ENCODE assay signal across 10 cellular contexts in the genomic region with DNA sequence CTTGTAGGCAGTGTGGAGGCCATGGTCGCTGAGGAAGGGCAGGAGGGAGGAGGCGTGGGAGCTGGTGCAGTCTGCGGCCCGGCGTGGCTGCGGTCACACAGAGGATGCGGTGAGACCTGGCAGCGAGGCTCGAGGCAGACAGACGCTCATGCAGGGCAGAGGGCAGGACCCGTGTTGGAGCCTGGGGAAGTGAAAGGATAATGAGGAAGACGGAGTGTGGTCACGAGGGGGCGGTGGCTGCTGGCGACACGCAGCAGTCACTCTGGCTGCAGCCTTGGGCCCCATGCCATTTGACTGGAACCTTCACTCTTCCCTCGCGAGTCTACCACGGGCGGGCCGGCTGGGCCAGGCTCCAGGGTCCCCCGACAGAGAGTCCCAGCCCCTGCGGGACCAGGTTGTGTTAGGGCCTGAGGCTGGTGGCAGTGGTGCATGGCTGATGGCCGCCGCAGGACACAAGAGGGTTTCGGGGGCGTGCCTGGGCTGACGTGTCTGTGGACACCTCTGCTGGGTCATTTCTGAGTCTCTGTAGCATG.
DNase-seq lines count a peak whose midpoint lies in the region; ATAC-seq and TF ChIP-seq lines count a peak whose summit lies in the region.
"Had no signal": no experiment of that assay in that cellular context is flagged by ENCODE, and none has a peak within 500 bp of the region (broad histone marks: within the 10 kb centered on the region; RNA-seq: fewer than 3 reads in every experiment).

No MANE protein-coding gene starts in this region.

- H3K36me3 Mint-ChIP-seq in CD4-positive, CD25-positive, alpha-beta regulatory T cell: peaks cover 6% of the 10 kb centered on the region
- no peaks in the 10 kb centered on the region for H3K36me3 Mint-ChIP-seq in activated CD8-positive, alpha-beta T cell treated with anti-CD3 and anti-CD28 coated beads, Interleukin-2, amount 10 ng/mL, durations not matched to agents 7 days and 5 days (ENCODE audit: low read depth)
- peaks cover 30% of the 10 kb centered on the region for H3K36me3 Mint-ChIP-seq in endothelial cell (ENCODE audit: low read depth, unreplicated experiment)

- peak overlapping the region in 2 of 3 donors; percentile 40 to 44 for H3K27ac Mint-ChIP-seq in CD4-positive, CD25-positive, alpha-beta regulatory T cell
- H3K27ac Mint-ChIP-seq in activated CD8-positive, alpha-beta T cell treated with anti-CD3 and anti-CD28 coated beads, Interleukin-2, amount 10 ng/mL, durations not matched to agents 7 days and 5 days: no peak overlapping the region
- no peak overlapping the region for H3K27ac Mint-ChIP-seq in endothelial cell (ENCODE audit: unreplicated experiment)

- ATAC-seq in CD4-positive, CD25-positive, alpha-beta regulatory T cell (ENCODE audit: low read depth in 2 of 2): peak; percentile 52 to 59
- ATAC-seq in HG02885 (IDR thresholded peaks at IDR 0.05; ENCODE audit: poor library complexity, unreplicated experiment) (peak; percentile 86), HG03135 (IDR thresholded peaks at IDR 0.05; ENCODE audit: unreplicated experiment) (no peak)
- ATAC-seq in activated CD8-positive, alpha-beta T cell treated with anti-CD3 and anti-CD28 coated beads, Interleukin-2, amount 10 ng/mL, durations not matched to agents 7 days and 5 days: peak; percentile 20

- peaks cover 7% of the 10 kb centered on the region for H3K27me3 Mint-ChIP-seq in CD4-positive, CD25-positive, alpha-beta regulatory T cell
- peaks cover 28% of the 10 kb centered on the region for H3K27me3 Mint-ChIP-seq in activated CD8-positive, alpha-beta T cell treated with anti-CD3 and anti-CD28 coated beads, Interleukin-2, amount 10 ng/mL, durations not matched to agents 7 days and 5 days (ENCODE audit: low read depth)
- H3K27me3 Mint-ChIP-seq in endothelial cell (ENCODE audit: unreplicated experiment): peaks cover 18% of the 10 kb centered on the region

- no peaks in the 10 kb centered on the region for H3K27me3 ChIP-seq in CD4-positive, CD25-positive, alpha-beta regulatory T cell (ENCODE audit: control insufficient read depth, insufficient read depth, low read length)

- peaks cover 0 to 2% (median 0%) of the 10 kb centered on the region in 7 donors for H3K9me3 Mint-ChIP-seq in CD4-positive, CD25-positive, alpha-beta regulatory T cell
- H3K9me3 Mint-ChIP-seq in activated CD8-positive, alpha-beta T cell treated with anti-CD3 and anti-CD28 coated beads, Interleukin-2, amount 10 ng/mL, durations not matched to agents 7 days and 5 days (ENCODE audit: insufficient read depth): no peaks in the 10 kb centered on the region
- no peaks in the 10 kb centered on the region for H3K9me3 Mint-ChIP-seq in endothelial cell (ENCODE audit: unreplicated experiment)

- no peak for DNase-seq in CD4-positive, CD25-positive, alpha-beta regulatory T cell
- peak; percentile 30 for DNase-seq in activated CD8-positive, alpha-beta T cell treated with anti-CD3 and anti-CD28 coated beads, Interleukin-2, amount 10 ng/mL, durations not matched to agents 7 days and 5 days
- DNase-seq in medulla oblongata (ENCODE audit: extremely low spot score): peak; percentile 82
- no peak for DNase-seq in endothelial cell (ENCODE audit: low spot score)
- no peak for DNase-seq in SW 1271 (lab: John Stamatoyannopoulos, UW)
- no peak for DNase-seq in ACHN
- DNase-seq: DMS153, RPMI8226 had no signal

- CTCF ChIA-PET in activated CD8-positive, alpha-beta T cell treated with anti-CD3 and anti-CD28 coated beads, Interleukin-2, amount 10 ng/mL, durations not matched to agents 7 days and 5 days (lab: Charles Lee): no interaction called here

- no peak overlapping the region for H3K4me3 ChIP-seq in CD4-positive, CD25-positive, alpha-beta regulatory T cell (ENCODE audit: low read depth, low read length)

- H3K36me3 ChIP-seq in CD4-positive, CD25-positive, alpha-beta regulatory T cell (ENCODE audit: control insufficient read depth, insufficient read depth, low read length): no peaks in the 10 kb centered on the region

- H3K4me1 Mint-ChIP-seq in CD4-positive, CD25-positive, alpha-beta regulatory T cell: peaks cover 5 to 55% (median 15%) of the 10 kb centered on the region in 4 donors
- peaks cover 38% of the 10 kb centered on the region for H3K4me1 Mint-ChIP-seq in activated CD8-positive, alpha-beta T cell treated with anti-CD3 and anti-CD28 coated beads, Interleukin-2, amount 10 ng/mL, durations not matched to agents 7 days and 5 days (ENCODE audit: low read depth)
- H3K4me1 Mint-ChIP-seq in endothelial cell (ENCODE audit: unreplicated experiment): peaks cover 38% of the 10 kb centered on the region

- no peak for TF ChIP-seq CTCF in endothelial cell (IDR thresholded peaks at IDR 0.05; ENCODE audit: unreplicated experiment)

- POLR2A ChIA-PET in activated CD8-positive, alpha-beta T cell treated with anti-CD3 and anti-CD28 coated beads, Interleukin-2, amount 10 ng/mL, durations not matched to agents 7 days and 5 days (lab: Charles Lee): no interaction called here

- H3K4me1 ChIP-seq in CD4-positive, CD25-positive, alpha-beta regulatory T cell (ENCODE audit: control insufficient read depth, insufficient read depth, low read length, poor library complexity, severe bottlenecking): peaks cover 20% of the 10 kb centered on the region

- no peaks in the 10 kb centered on the region for H3K9me3 ChIP-seq in CD4-positive, CD25-positive, alpha-beta regulatory T cell (ENCODE audit: control insufficient read depth in 2 of 2, low read length in 2 of 2)

- H3K4me3 Mint-ChIP-seq in CD4-positive, CD25-positive, alpha-beta regulatory T cell: peak overlapping the region in 2 of 4 donors; percentile 32 to 48
- no peak overlapping the region for H3K4me3 Mint-ChIP-seq in activated CD8-positive, alpha-beta T cell treated with anti-CD3 and anti-CD28 coated beads, Interleukin-2, amount 10 ng/mL, durations not matched to agents 7 days and 5 days
- H3K4me3 Mint-ChIP-seq in endothelial cell (ENCODE audit: unreplicated experiment): no peak overlapping the region

- in situ Hi-C loops in ACHN (cut with HindIII; ENCODE audit: low pct_ligation_motif_present, low pct_unique_long_range_greater_than_20kb, low sequenced_read_pairs): no loop called here

- no peak overlapping the region for H3K27ac ChIP-seq in CD4-positive, CD25-positive, alpha-beta regulatory T cell (ENCODE audit: insufficient read depth, low read length, poor library complexity, severe bottlenecking)

Comparison
In these comparisons a context has a peak if more than half of its experiments do, and no peak if none do; other contexts are left out.
1. DNase-seq: peak in activated CD8-positive, alpha-beta T cell treated with anti-CD3 and anti-CD28 coated beads, Interleukin-2, amount 10 ng/mL, durations not matched to agents 7 days and 5 days (single experiment) and medulla oblongata (single experiment); none in CD4-positive, CD25-positive, alpha-beta regulatory T cell (0 of 3), endothelial cell (single experiment), SW 1271 (0 of 2) and ACHN (single experiment).
2. H3K27ac Mint-ChIP-seq: peak in CD4-positive, CD25-positive, alpha-beta regulatory T cell (2 of 3); none in activated CD8-positive, alpha-beta T cell treated with anti-CD3 and anti-CD28 coated beads, Interleukin-2, amount 10 ng/mL, durations not matched to agents 7 days and 5 days (single experiment) and endothelial cell (single experiment).